In genomic region chr22:19115628-19116027, GRCh38 we compare ENCODE assay signal across 1 cellular context.
TF ChIP-seq lines count a peak whose summit lies in the region.

No MANE protein-coding gene starts in this region.

TF ChIP-seq in A549, 52 proteins besides CTCF, POLR2A, EP300 and RAD21 (continued from another document):
- TF ChIP-seq ELK1 (IDR thresholded peaks at IDR 0.05; ENCODE audit: low read depth, low read length) (no peak), CHD4 (IDR thresholded peaks at IDR 0.05; ENCODE audit: borderline replicate concordance) (no peak), ZSCAN20 (CRISPR knock-in tag; IDR thresholded peaks at IDR 0.05) (no peak), SMC3 (IDR thresholded peaks at IDR 0.05) (no peak), EHMT2 (IDR thresholded peaks at IDR 0.05; ENCODE audit: low read depth) (no peak), CHD2 (IDR thresholded peaks at IDR 0.05; ENCODE audit: low read length, partially characterized antibody) (no peak), TP53 (CRISPR knock-in tag; IDR thresholded peaks at IDR 0.05) (no peak), ZC3H11A (IDR thresholded peaks at IDR 0.05) (no peak), FOSL2 (IDR thresholded peaks at IDR 0.05) (no peak), FOSL2 (CRISPR knock-in tag; IDR thresholded peaks at IDR 0.05) (no peak)
